ENCODE assay signal across 2 cellular contexts in the genomic region with DNA sequence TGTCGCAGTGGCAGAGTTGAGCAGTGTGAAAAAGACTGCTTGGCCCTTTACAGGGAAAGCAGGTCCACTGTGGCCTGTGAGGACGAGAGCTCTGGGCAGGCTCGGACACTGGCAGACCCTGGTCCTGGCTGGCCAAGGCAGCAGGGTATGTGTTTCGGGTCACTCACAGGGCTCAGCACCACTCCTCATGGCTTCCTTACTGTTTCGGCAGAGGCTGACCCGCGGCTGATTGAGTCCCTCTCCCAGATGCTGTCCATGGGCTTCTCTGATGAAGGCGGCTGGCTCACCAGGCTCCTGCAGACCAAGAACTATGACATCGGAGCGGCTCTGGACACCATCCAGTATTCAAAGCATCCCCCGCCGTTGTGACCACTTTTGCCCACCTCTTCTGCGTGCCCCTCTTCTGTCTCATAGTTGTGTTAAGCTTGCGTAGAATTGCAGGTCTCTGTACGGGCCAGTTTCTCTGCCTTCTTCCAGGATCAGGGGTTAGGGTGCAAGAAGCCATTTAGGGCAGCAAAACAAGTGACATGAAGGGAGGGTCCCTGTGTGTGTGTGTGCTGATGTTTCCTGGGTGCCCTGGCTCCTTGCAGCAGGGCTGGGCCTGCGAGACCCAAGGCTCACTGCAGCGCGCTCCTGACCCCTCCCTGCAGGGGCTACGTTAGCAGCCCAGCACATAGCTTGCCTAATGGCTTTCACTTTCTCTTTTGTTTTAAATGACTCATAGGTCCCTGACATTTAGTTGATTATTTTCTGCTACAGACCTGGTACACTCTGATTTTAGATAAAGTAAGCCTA.
TF ChIP-seq lines count a peak whose summit lies in the region.

No MANE protein-coding gene starts in this region.

TF ChIP-seq in A549, 52 proteins besides CTCF, POLR2A, EP300 and RAD21:
- TF ChIP-seq FOSL2 (IDR thresholded peaks at IDR 0.05) (peak; percentile 10; the same call in 1 of the 2 replicates), FOSL2 (CRISPR knock-in tag; IDR thresholded peaks at IDR 0.05) (peak; percentile 67), RCOR1 (IDR thresholded peaks at IDR 0.05; ENCODE audit: low read depth, low read length) (no peak), PHF8 (IDR thresholded peaks at IDR 0.05; ENCODE audit: borderline replicate concordance, low read depth) (no peak), RARB (CRISPR knock-in tag; IDR thresholded peaks at IDR 0.05) (no peak; the same call in 1 of the 2 replicates), TFCP2L1 (CRISPR knock-in tag; IDR thresholded peaks at IDR 0.05) (0 out of 2 replicates have a peak, but pooled peaks have one; percentile 6), FOSB (CRISPR knock-in tag; IDR thresholded peaks at IDR 0.05) (0 out of 2 replicates have a peak, but pooled peaks have one; percentile 53), HDAC2 (IDR thresholded peaks at IDR 0.05) (no peak), BCL3 (IDR thresholded peaks at IDR 0.05) (no peak), JUN (IDR thresholded peaks at IDR 0.05) (no peak; a peak in 2 of 5 replicates), CBX2 (IDR thresholded peaks at IDR 0.05; ENCODE audit: borderline replicate concordance, low read depth) (no peak), CBX8 (IDR thresholded peaks at IDR 0.05) (no peak), POLR2AphosphoS2 (conservative IDR thresholded peaks at IDR 0.05; ENCODE audit: low read length) (peak; percentile 84; the same call in 1 of the 2 replicates), HOXA7 (CRISPR knock-in tag; IDR thresholded peaks at IDR 0.05) (0 out of 2 replicates have a peak, but pooled peaks have one; percentile 16)

TF ChIP-seq in GM23338, 12 proteins besides CTCF, POLR2A, EP300 and RAD21:
- TF ChIP-seq, protein P1, sequence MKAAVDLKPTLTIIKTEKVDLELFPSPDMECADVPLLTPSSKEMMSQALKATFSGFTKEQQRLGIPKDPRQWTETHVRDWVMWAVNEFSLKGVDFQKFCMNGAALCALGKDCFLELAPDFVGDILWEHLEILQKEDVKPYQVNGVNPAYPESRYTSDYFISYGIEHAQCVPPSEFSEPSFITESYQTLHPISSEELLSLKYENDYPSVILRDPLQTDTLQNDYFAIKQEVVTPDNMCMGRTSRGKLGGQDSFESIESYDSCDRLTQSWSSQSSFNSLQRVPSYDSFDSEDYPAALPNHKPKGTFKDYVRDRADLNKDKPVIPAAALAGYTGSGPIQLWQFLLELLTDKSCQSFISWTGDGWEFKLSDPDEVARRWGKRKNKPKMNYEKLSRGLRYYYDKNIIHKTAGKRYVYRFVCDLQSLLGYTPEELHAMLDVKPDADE (IDR thresholded peaks at IDR 0.05) = no peak
- TF ChIP-seq EZH2phosphoT487 (IDR thresholded peaks at IDR 0.05; ENCODE audit: unreplicated experiment) (no peak), NANOG (IDR thresholded peaks at IDR 0.05; ENCODE audit: borderline replicate concordance) (no peak), ZNF114 (CRISPR knock-in tag; IDR thresholded peaks at IDR 0.05) (no peak), CREB1 (CRISPR knock-in tag; IDR thresholded peaks at IDR 0.05; ENCODE audit: low read depth) (no peak), EZH2 (IDR thresholded peaks at IDR 0.05; ENCODE audit: low read depth, unreplicated experiment) (no peak), POLR2AphosphoS5 (IDR thresholded peaks at IDR 0.05; ENCODE audit: low read depth) (no peak; the same call in 1 of the 2 replicates), REST (IDR thresholded peaks at IDR 0.05; ENCODE audit: unreplicated experiment) (no peak), STAT1 (IDR thresholded peaks at IDR 0.05; ENCODE audit: unreplicated experiment) (no peak), JUNB (IDR thresholded peaks at IDR 0.05; ENCODE audit: unreplicated experiment) (no peak), ZNF331 (CRISPR knock-in tag; IDR thresholded peaks at IDR 0.05; ENCODE audit: low read depth) (no peak), ZNF462 (CRISPR knock-in tag; IDR thresholded peaks at IDR 0.05) (no peak)
